8 cellular contexts compared by ENCODE assay signal in genomic region chr16:13866073-13866472, GRCh38. TPM values are rescaled to one million over a fixed set of nuclear protein-coding genes. Genes with fewer than 3 reads are reported as not detected.
DNase-seq lines count a peak whose midpoint lies in the region; ATAC-seq and TF ChIP-seq lines count a peak whose summit lies in the region.

No MANE protein-coding gene starts in this region.

- H3K4me3 Mint-ChIP-seq in activated CD4-positive, alpha-beta T cell treated with anti-CD3 and anti-CD28 coated beads, Interleukin-2, amount 10 ng/mL, durations not matched to agents 24 days and 14 days = no peak overlapping the region

- TF ChIP-seq EP300 in tibial nerve (IDR thresholded peaks at IDR 0.05) = no peak

- no peak for TF ChIP-seq POLR2A in tibial nerve (IDR thresholded peaks at IDR 0.05)

- intact Hi-C loops in activated CD4-positive, alpha-beta T cell treated with anti-CD3 and anti-CD28 coated beads, Interleukin-2, amount 10 ng/mL, durations not matched to agents 24 days and 14 days (cut with micrococcal nuclease) = no loop called here
- intact Hi-C loops in mucosa of descending colon (cut with DNase I, micrococcal nuclease) = no loop called here

- H3K9me3 Mint-ChIP-seq in activated CD4-positive, alpha-beta T cell treated with anti-CD3 and anti-CD28 coated beads, Interleukin-2, amount 10 ng/mL, durations not matched to agents 24 days and 14 days = peaks cover 3% of the 10 kb centered on the region

- 15 to 16% methylated on average over 8 of the region's 8 CpGs for WGBS in tibial nerve, 2 donors

- peak; percentile 39 to 52 for DNase-seq in AML-193 (lab: John Stamatoyannopoulos, UW)
- DNase-seq in GM19238 (ENCODE audit: insufficient read length, low spot score) = peak; percentile 14
- peak; percentile 38 for DNase-seq in NCI-H1694 (lab: John Stamatoyannopoulos, UW)
- DNase-seq in activated CD4-positive, alpha-beta T cell treated with anti-CD3 and anti-CD28 coated beads, Interleukin-2, amount 10 ng/mL, durations not matched to agents 24 days and 14 days = peak; percentile 76
- DNase-seq in epithelial cell of esophagus (ENCODE audit: low read depth) = peak; percentile 72
- DNase-seq in mucosa of descending colon = peak in 2 of 3 donors; percentile 62 to 87
- peak in 1 of 2 donors; percentile 23 for DNase-seq in tibial nerve (ENCODE audit: low spot score in 2 of 2)

- H3K4me3 ChIP-seq in epithelial cell of esophagus (ENCODE audit: low read length) = no peak overlapping the region
- no peak overlapping the region for H3K4me3 ChIP-seq in mucosa of descending colon
- no peak overlapping the region for H3K4me3 ChIP-seq in tibial nerve

- H3K36me3 Mint-ChIP-seq in activated CD4-positive, alpha-beta T cell treated with anti-CD3 and anti-CD28 coated beads, Interleukin-2, amount 10 ng/mL, durations not matched to agents 24 days and 14 days (ENCODE audit: low read depth) = no peaks in the 10 kb centered on the region

- H3K27me3 Mint-ChIP-seq in activated CD4-positive, alpha-beta T cell treated with anti-CD3 and anti-CD28 coated beads, Interleukin-2, amount 10 ng/mL, durations not matched to agents 24 days and 14 days = peaks cover 3% of the 10 kb centered on the region

- no peaks in the 10 kb centered on the region for H3K36me3 ChIP-seq in mucosa of descending colon (ENCODE audit: low read depth)
- no peaks in the 10 kb centered on the region for H3K36me3 ChIP-seq in tibial nerve

- H3K9me3 ChIP-seq in mucosa of descending colon (no peaks in the 10 kb centered on the region), tibial nerve (peaks cover 0 to 9% (median 0%) of the 10 kb centered on the region in 4 donors)

- no peaks in the 10 kb centered on the region for H3K4me1 Mint-ChIP-seq in activated CD4-positive, alpha-beta T cell treated with anti-CD3 and anti-CD28 coated beads, Interleukin-2, amount 10 ng/mL, durations not matched to agents 24 days and 14 days

- no peak overlapping the region for H3K27ac Mint-ChIP-seq in activated CD4-positive, alpha-beta T cell treated with anti-CD3 and anti-CD28 coated beads, Interleukin-2, amount 10 ng/mL, durations not matched to agents 24 days and 14 days

- TF ChIP-seq CTCF in epithelial cell of esophagus (IDR thresholded peaks at IDR 0.05; ENCODE audit: insufficient read depth, low read depth, low read length, missing control alignments) (peak; percentile 72), mucosa of descending colon (IDR thresholded peaks at IDR 0.05) (peak; percentile 51), tibial nerve (IDR thresholded peaks at IDR 0.05) (peak in 3 of 5 experiments; percentile 23 to 35 (median 27))

- peak; percentile 87 for ATAC-seq in mucosa of descending colon
- no peak for ATAC-seq in GM19023 (IDR thresholded peaks at IDR 0.05; ENCODE audit: unreplicated experiment)

- no peaks in the 10 kb centered on the region for H3K4me1 ChIP-seq in mucosa of descending colon (ENCODE audit: low read depth)
- H3K4me1 ChIP-seq in tibial nerve = no peaks in the 10 kb centered on the region

- no peak overlapping the region for H3K27ac ChIP-seq in tibial nerve

- H3K27me3 ChIP-seq in tibial nerve = no peaks in the 10 kb centered on the region

RNA-seq across cellular contexts. Expression of gene ERCC4, which starts 53.9 kb away (rescaled TPM):
- total RNA-seq in activated CD4-positive, alpha-beta T cell treated with anti-CD3 and anti-CD28 coated beads, Interleukin-2, amount 10 ng/mL, durations not matched to agents 24 days and 14 days = 14.5 and 18.4 TPM in 2 replicates
- 1 to 10 TPM; 5.9 to 8.7 (median 7.1) TPM for total RNA-seq in mucosa of descending colon
- total RNA-seq in tibial nerve = 1 to 10 TPM; 7.3 to 8.7 (median 7.9) TPM
